ENCODE assay signal across 8 cellular contexts in the genomic region with DNA sequence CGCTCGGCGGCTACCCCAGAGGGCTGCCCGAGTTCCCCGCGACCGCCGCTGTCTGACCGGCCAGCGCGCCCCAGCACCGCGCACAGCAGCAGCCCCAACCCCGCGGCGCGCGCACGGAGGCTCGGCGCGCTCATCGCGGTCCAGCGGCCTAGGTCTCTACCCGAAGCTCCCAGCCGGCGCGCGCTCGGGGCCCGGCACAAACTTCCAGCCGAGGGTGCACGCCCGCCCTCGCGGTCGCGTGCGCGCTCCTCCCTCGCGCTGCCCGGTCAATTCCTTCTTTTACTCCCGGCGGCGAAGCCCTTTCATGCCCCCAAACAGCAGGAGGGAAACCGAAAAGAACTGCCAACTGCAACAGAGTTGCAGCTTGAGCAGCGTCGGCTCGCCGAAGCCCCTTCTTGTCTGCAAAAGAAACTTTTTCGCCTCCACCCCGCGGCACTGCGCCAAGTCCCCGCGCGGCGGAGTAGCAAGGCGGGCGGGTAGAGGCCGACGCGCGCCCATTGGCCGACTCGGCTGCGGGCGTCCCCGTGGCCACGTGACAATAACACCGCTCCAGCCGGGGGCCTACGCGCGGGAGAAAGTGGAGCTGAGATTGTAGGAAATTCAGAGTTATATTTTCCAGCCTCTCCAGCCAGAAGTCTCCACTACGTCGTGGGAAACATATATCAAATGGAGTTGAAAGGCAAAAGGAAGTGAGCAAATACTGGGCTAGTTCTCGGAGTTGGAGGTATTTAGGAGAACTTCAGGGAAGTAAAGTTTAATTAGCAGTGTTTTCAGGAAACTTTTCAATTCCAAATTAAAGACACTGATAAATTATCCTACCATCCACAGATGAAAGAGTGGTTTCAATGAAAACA. TPM values are rescaled to one million over a fixed set of nuclear protein-coding genes. Genes with fewer than 3 reads are reported as not detected.
DNase-seq lines count a peak whose midpoint lies in the region; ATAC-seq and TF ChIP-seq lines count a peak whose summit lies in the region.

A gene with protein sequence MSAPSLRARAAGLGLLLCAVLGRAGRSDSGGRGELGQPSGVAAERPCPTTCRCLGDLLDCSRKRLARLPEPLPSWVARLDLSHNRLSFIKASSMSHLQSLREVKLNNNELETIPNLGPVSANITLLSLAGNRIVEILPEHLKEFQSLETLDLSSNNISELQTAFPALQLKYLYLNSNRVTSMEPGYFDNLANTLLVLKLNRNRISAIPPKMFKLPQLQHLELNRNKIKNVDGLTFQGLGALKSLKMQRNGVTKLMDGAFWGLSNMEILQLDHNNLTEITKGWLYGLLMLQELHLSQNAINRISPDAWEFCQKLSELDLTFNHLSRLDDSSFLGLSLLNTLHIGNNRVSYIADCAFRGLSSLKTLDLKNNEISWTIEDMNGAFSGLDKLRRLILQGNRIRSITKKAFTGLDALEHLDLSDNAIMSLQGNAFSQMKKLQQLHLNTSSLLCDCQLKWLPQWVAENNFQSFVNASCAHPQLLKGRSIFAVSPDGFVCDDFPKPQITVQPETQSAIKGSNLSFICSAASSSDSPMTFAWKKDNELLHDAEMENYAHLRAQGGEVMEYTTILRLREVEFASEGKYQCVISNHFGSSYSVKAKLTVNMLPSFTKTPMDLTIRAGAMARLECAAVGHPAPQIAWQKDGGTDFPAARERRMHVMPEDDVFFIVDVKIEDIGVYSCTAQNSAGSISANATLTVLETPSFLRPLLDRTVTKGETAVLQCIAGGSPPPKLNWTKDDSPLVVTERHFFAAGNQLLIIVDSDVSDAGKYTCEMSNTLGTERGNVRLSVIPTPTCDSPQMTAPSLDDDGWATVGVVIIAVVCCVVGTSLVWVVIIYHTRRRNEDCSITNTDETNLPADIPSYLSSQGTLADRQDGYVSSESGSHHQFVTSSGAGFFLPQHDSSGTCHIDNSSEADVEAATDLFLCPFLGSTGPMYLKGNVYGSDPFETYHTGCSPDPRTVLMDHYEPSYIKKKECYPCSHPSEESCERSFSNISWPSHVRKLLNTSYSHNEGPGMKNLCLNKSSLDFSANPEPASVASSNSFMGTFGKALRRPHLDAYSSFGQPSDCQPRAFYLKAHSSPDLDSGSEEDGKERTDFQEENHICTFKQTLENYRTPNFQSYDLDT (minus strand): TSS at position 403 of the 854 bp plus-strand sequence. CDS start 269 bp downstream, at position 134.

- H3K9me3 ChIP-seq in mucosa of rectum (ENCODE audit: control insufficient read depth in 2 of 2, low read length in 2 of 2) (no peaks in the 10 kb centered on the region), upper lobe of left lung (no peaks in the 10 kb centered on the region)

- no peak for TF ChIP-seq EP300 in upper lobe of left lung (IDR thresholded peaks at IDR 0.05)

- peaks cover 26% of the 10 kb centered on the region for H3K27me3 Mint-ChIP-seq in activated naive CD4-positive, alpha-beta T cell treated with anti-CD3 and anti-CD28 coated beads, Interleukin-2, amount 10 ng/mL, durations not matched to agents 7 days and 5 days

- peak in 3 of 4 donors; percentile 18 to 70 (median 32) for TF ChIP-seq POLR2A in upper lobe of left lung (IDR thresholded peaks at IDR 0.05)

- peak within 1 kb of the TSS; percentile 48 for H3K4me3 Mint-ChIP-seq in activated naive CD4-positive, alpha-beta T cell treated with anti-CD3 and anti-CD28 coated beads, Interleukin-2, amount 10 ng/mL, durations not matched to agents 7 days and 5 days

- peaks cover under 1 to 43% of the 10 kb centered on the region in 2 donors for H3K4me1 ChIP-seq in mucosa of rectum (ENCODE audit: control insufficient read depth in 2 of 2, insufficient read depth in 2 of 2, low read length in 2 of 2)
- peaks cover 0 to 23% (median 7%) of the 10 kb centered on the region in 4 donors for H3K4me1 ChIP-seq in upper lobe of left lung

- no peak within 1 kb of the TSS for H3K27ac Mint-ChIP-seq in activated naive CD4-positive, alpha-beta T cell treated with anti-CD3 and anti-CD28 coated beads, Interleukin-2, amount 10 ng/mL, durations not matched to agents 7 days and 5 days

- ATAC-seq in HG02642 (IDR thresholded peaks at IDR 0.05; ENCODE audit: poor library complexity, unreplicated experiment) (peak; percentile 95), upper lobe of left lung (ENCODE audit: low FRiP score in 2 of 2) (peak; percentile 95)

- H3K4me1 Mint-ChIP-seq in activated naive CD4-positive, alpha-beta T cell treated with anti-CD3 and anti-CD28 coated beads, Interleukin-2, amount 10 ng/mL, durations not matched to agents 7 days and 5 days = peaks cover 3% of the 10 kb centered on the region

- TF ChIP-seq CTCF in WI38 (IDR thresholded peaks at IDR 0.05; ENCODE audit: low read depth, low read length) (no peak), upper lobe of left lung (IDR thresholded peaks at IDR 0.05) (peak in 4 of 6 experiments; percentile 26 to 55 (median 31))

- H3K27me3 ChIP-seq in mucosa of rectum (ENCODE audit: control insufficient read depth in 2 of 2, insufficient read depth in 2 of 2, low read length in 2 of 2) = no peaks in the 10 kb centered on the region
- H3K27me3 ChIP-seq in upper lobe of left lung = no peaks in the 10 kb centered on the region

- no peak for DNase-seq in activated naive CD4-positive, alpha-beta T cell treated with anti-CD3 and anti-CD28 coated beads, Interleukin-2, amount 10 ng/mL, durations not matched to agents 7 days and 5 days
- DNase-seq in activated naive CD4-positive, alpha-beta T cell treated with Interleukin-2 at 50 U/mL for 16 hours = no peak
- peak; percentile 85 to 97 (median 96) for DNase-seq in NCI-H1417 (lab: John Stamatoyannopoulos, UW)
- peak; percentile 90 for DNase-seq in fibroblast of gingiva (ENCODE audit: low read depth)
- peak; percentile 88 to 97 for DNase-seq in upper lobe of left lung

- H3K4me3 ChIP-seq in WI38 (ENCODE audit: low read depth, low read length) (peak within 1 kb of the TSS; percentile 97), mucosa of rectum (ENCODE audit: low read length in 2 of 2) (peak within 1 kb of the TSS; percentile 85 to 86), upper lobe of left lung (peak within 1 kb of the TSS; percentile 64 to 92 (median 80))

- WGBS in upper lobe of left lung, 2 donors = 0 to 1% methylated on average over 23 to 77 of the region's 80 CpGs

- no peaks in the 10 kb centered on the region for H3K36me3 ChIP-seq in mucosa of rectum (ENCODE audit: control insufficient read depth in 2 of 2, insufficient read depth in 2 of 2, low read length in 2 of 2)
- H3K36me3 ChIP-seq in upper lobe of left lung = no peaks in the 10 kb centered on the region

- H3K9me3 Mint-ChIP-seq in activated naive CD4-positive, alpha-beta T cell treated with anti-CD3 and anti-CD28 coated beads, Interleukin-2, amount 10 ng/mL, durations not matched to agents 7 days and 5 days = no peaks in the 10 kb centered on the region

- H3K27ac ChIP-seq in mucosa of rectum (ENCODE audit: low read depth in 2 of 2, low read length in 2 of 2) (peak within 1 kb of the TSS; percentile 92 to 96), upper lobe of left lung (peak within 1 kb of the TSS; percentile 89 to 93 (median 91))

- CTCF ChIA-PET in activated naive CD4-positive, alpha-beta T cell treated with anti-CD3 and anti-CD28 coated beads, Interleukin-2, amount 10 ng/mL, durations not matched to agents 7 days and 5 days (lab: Charles Lee) = no interaction called here

- H3K36me3 Mint-ChIP-seq in activated naive CD4-positive, alpha-beta T cell treated with anti-CD3 and anti-CD28 coated beads, Interleukin-2, amount 10 ng/mL, durations not matched to agents 7 days and 5 days = no peaks in the 10 kb centered on the region

- H3K9ac ChIP-seq in mucosa of rectum (ENCODE audit: low read depth in 1 of 2, low read length in 2 of 2) = peak within 1 kb of the TSS; percentile 74 to 94

RNA-seq across cellular contexts. Expression of the gene that starts here (rescaled TPM):
- total RNA-seq in upper lobe of left lung = 10 to 100 TPM; 18.3 to 91.8 (median 33.1) TPM

Comparison
In these comparisons a context has a peak if more than half of its experiments do, and no peak if none do; other contexts are left out.
1. DNase-seq: peak in NCI-H1417 (3 of 3), fibroblast of gingiva (single experiment) and upper lobe of left lung (2 of 2); none in activated naive CD4-positive, alpha-beta T cell treated with anti-CD3 and anti-CD28 coated beads, Interleukin-2, amount 10 ng/mL, durations not matched to agents 7 days and 5 days (single experiment) and activated naive CD4-positive, alpha-beta T cell treated with Interleukin-2 at 50 U/mL for 16 hours (single experiment).
2. Peak in every context shown above with its lines, with median percentiles within 50 percentile points of each other: H3K4me3 ChIP-seq.